Comparison of ENCODE assay signal across 8 cellular contexts in the genomic region with DNA sequence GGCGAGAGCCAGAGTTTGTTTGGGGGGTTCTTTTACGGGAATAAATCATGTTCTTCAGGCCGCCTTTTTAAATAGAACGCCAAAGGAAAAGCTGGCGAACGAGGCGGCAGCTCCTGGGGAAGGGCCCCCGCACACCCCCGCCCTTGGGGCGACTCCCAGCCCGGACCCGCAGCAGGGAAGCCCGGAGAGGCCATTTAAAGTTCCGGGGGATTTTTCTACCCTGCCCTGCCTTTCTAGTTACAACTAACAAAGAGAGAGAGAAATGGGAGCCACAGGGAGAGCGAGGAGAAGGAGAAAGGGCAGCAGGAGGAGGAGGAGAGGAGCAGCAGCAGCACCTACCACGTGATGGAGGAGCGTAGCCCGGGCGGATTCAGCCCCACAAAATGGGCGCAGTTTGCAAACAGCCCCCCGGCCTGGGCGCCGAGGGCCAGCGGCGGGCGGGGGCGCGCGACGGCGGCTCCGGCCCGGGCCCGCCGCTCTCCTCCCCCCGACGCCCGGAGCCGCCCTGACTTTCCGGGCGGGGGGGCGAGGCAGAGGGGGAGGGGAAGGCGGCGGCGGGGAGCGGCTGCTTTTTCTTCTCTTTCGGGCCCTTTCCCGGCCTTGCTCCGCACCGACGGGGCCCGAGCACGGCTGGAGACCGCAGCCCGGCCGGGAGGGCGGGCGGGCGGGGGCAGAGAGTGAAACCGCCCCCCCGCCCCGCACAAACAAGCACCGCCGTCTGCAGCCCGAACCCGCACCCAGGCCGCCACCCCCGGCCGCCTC. TPM values are rescaled to one million over a fixed set of nuclear protein-coding genes. Genes with fewer than 3 reads are reported as not detected.
DNase-seq lines count a peak whose midpoint lies in the region; ATAC-seq, FAIRE-seq and TF ChIP-seq lines count a peak whose summit lies in the region.

No MANE protein-coding gene starts in this region.

- peak; percentile 70 for DNase-seq in GM12891 (ENCODE audit: insufficient read length, low spot score)
- DNase-seq in NCI-H1105 (lab: John Stamatoyannopoulos, UW): peak; percentile 69
- peak; percentile 10 to 72 (median 50) for DNase-seq in T-cell
- DNase-seq in hepatic stellate cell (ENCODE audit: low spot score): peak; percentile 70
- peak; percentile 77 to 89 for DNase-seq in aorta

- H3K27me3 Mint-ChIP-seq in T-cell: no peaks in the 10 kb centered on the region

- peak overlapping the region; percentile 95 to 98 (median 96) for H3K4me3 Mint-ChIP-seq in T-cell

- peak; percentile 66 for TF ChIP-seq POLR2A in GM12891 (IDR thresholded peaks at IDR 0.05; ENCODE audit: low read depth, low read length)

- peak; percentile 65 for FAIRE-seq in GM12891 (lab: Jason Lieb, UNC)

- no peaks in the 10 kb centered on the region for H3K9me3 Mint-ChIP-seq in T-cell

- H3K27ac ChIP-seq in angular gyrus (ENCODE audit: low read depth, low read length): peak overlapping the region; percentile 99
- peak overlapping the region; percentile 96 for H3K27ac ChIP-seq in rectal smooth muscle tissue (ENCODE audit: low read depth, low read length)
- peak overlapping the region; percentile 95 to 97 for H3K27ac ChIP-seq in aorta (ENCODE audit: low read depth in 1 of 2, low read length in 2 of 2)

- POLR2A ChIA-PET in T-cell (lab: Charles Lee): interaction anchor here (0.5 to 1.0 kb wide), 9 partner anchors 15 to 135 kb away, joined by 3 to 9 read pairs (median 5); no protein-coding TSS in a partner anchor

- H3K27me3 ChIP-seq in rectal smooth muscle tissue (ENCODE audit: control insufficient read depth, insufficient read depth, low read length): no peaks in the 10 kb centered on the region
- no peaks in the 10 kb centered on the region for H3K27me3 ChIP-seq in aorta (ENCODE audit: control insufficient read depth in 1 of 2, insufficient read depth in 2 of 2, low read length in 1 of 2)

- ATAC-seq in HG02623 (IDR thresholded peaks at IDR 0.05; ENCODE audit: unreplicated experiment) (peak; percentile 27), T-cell (replicated peaks in 1 of 4) (peak; percentile 9 to 26 (median 22)), aorta (ENCODE audit: low FRiP score) (peak; percentile 70)

- H3K27ac Mint-ChIP-seq in T-cell: peak overlapping the region; percentile 94 to 95

- 1% methylated on average over 28 to 69 of the region's 69 CpGs for WGBS in aorta, 2 donors

- intact Hi-C loops in aorta (cut with DNase I): loop anchor here (5.0 kb wide), 3 partner anchors 35 to 150 kb away; no protein-coding TSS in a partner anchor

- H3K4me1 ChIP-seq in rectal smooth muscle tissue (ENCODE audit: control insufficient read depth, insufficient read depth, low read length): peaks cover 42% of the 10 kb centered on the region
- H3K4me1 ChIP-seq in aorta (ENCODE audit: control insufficient read depth in 1 of 2, insufficient read depth in 2 of 2, low read length in 2 of 2): peaks cover 0 to 5% of the 10 kb centered on the region in 2 donors

- peaks cover 61 to 77% (median 71%) of the 10 kb centered on the region in 3 donors for H3K4me1 Mint-ChIP-seq in T-cell

- H3K9me3 ChIP-seq in aorta (ENCODE audit: control insufficient read depth, low read length): no peaks in the 10 kb centered on the region

- peak overlapping the region; percentile 97 for H3K9ac ChIP-seq in rectal smooth muscle tissue (ENCODE audit: low read length)

- H3K4me3 ChIP-seq in rectal smooth muscle tissue (ENCODE audit: low read length): peak overlapping the region; percentile 99
- H3K4me3 ChIP-seq in aorta (ENCODE audit: low read length in 2 of 2): peak overlapping the region; percentile 100

- no peaks in the 10 kb centered on the region for H3K36me3 ChIP-seq in rectal smooth muscle tissue (ENCODE audit: control insufficient read depth, insufficient read depth, low read length)
- H3K36me3 ChIP-seq in aorta (ENCODE audit: control insufficient read depth in 1 of 2, insufficient read depth in 2 of 2, low read length in 1 of 2): no peaks in the 10 kb centered on the region

- peaks cover 10% of the 10 kb centered on the region for H3K36me3 Mint-ChIP-seq in T-cell

- CTCF ChIA-PET in T-cell (lab: Charles Lee): interaction anchor here (0.5 to 2.2 kb wide), 48 partner anchors 9 to 1753 kb away, joined by 3 to 76 read pairs (median 5); partner anchors contain the start of gene KPNB1 (in 1 of the 2)

TF ChIP-seq in GM12891, 5 proteins besides CTCF, POLR2A, EP300 and RAD21:
- TF ChIP-seq PAX5 (IDR thresholded peaks at IDR 0.05; ENCODE audit: insufficient read depth, low read length, severe bottlenecking): no peak
- TF ChIP-seq POU2F2 (IDR thresholded peaks at IDR 0.05; ENCODE audit: low read depth, low read length): no peak
- peak; percentile 53 for TF ChIP-seq POLR2AphosphoS5 (IDR thresholded peaks at IDR 0.05; ENCODE audit: low read depth, low read length)
- TF ChIP-seq TAF1 (IDR thresholded peaks at IDR 0.05; ENCODE audit: low read depth, low read length): peak; percentile 76
- no peak for TF ChIP-seq SPI1 (IDR thresholded peaks at IDR 0.05; ENCODE audit: low read depth, low read length)
TF ChIP-seq in GM12891: peak in this region for 2.

RNA-seq across cellular contexts. Expression of gene KANSL1, which starts 0.6 kb away (rescaled TPM):
- polyA plus RNA-seq in GM12891 (2012; ENCODE audit: low read depth, missing spikeins): 16.8 TPM
- total RNA-seq in T-cell: 100 to 1,000 TPM; 113 to 301 (median 160) TPM
- 100 to 1,000 TPM in 1 of 2 donors, 10 to 100 TPM in 1; 94.1 to 109 TPM for total RNA-seq in aorta
- polyA plus RNA-seq in aorta: 10 to 100 TPM in 1 of 2 donors, 1 to 10 TPM in 1; 6.5 to 18.7 TPM

Comparison
In these comparisons a context has a peak if more than half of its experiments do, and no peak if none do; other contexts are left out.
1. Peak in every context shown above with its lines: DNase-seq, ATAC-seq, H3K4me3 ChIP-seq and H3K27ac ChIP-seq.